8 cellular contexts compared by ENCODE assay signal in genomic region chr3:126983653-126984390, GRCh38. TPM values are rescaled to one million over a fixed set of nuclear protein-coding genes. Genes with fewer than 3 reads are reported as not detected.
A peak's percentile ranks its signal among the peaks of the same experiment; 100 is the strongest.
DNase-seq lines count a peak whose midpoint lies in the region; ATAC-seq, FAIRE-seq and TF ChIP-seq lines count a peak whose summit lies in the region.

No MANE protein-coding gene starts in this region.

- FAIRE-seq in pancreas (lab: Jason Lieb, UNC) = no peak

- H3K27ac ChIP-seq in KOPT-K1 (ENCODE audit: low read depth, low read length, poor library complexity, severe bottlenecking) (peak overlapping the region; percentile 25), pancreas (peak overlapping the region in 1 of 4 donors; percentile 8)

- H3K36me3 ChIP-seq in KOPT-K1 (ENCODE audit: insufficient read depth, low read length) = peaks cover 3% of the 10 kb centered on the region; the same call in 1 of the 2 replicates
- no peaks in the 10 kb centered on the region for H3K36me3 ChIP-seq in pancreas

- peak; percentile 73 for DNase-seq in GM10266 (ENCODE audit: extremely low spot score)
- peak; percentile 33 for DNase-seq in activated T-cell treated with anti-CD3 and anti-CD28 coated beads for 48 hours (ENCODE audit: low read depth)
- peak; percentile 55 for DNase-seq in fibroblast of villous mesenchyme (ENCODE audit: low read depth)
- DNase-seq in pancreas = peak; percentile 34 to 87 (median 55)
- DNase-seq in DMS153 treated with DMSO at 0.1 percent for 48 hours (lab: John Stamatoyannopoulos, UW; ENCODE audit: unreplicated experiment) = no peak

- peak overlapping the region; percentile 77 for H3K4me3 ChIP-seq in fibroblast of villous mesenchyme (ENCODE audit: low read depth, low read length)
- peak overlapping the region; percentile 53 to 84 (median 75) for H3K4me3 ChIP-seq in pancreas

- WGBS in pancreas, 2 donors = 1% methylated on average over 39 to 61 of the region's 61 CpGs

- ATAC-seq in pancreas (peak; percentile 24 to 52 (median 27)), GM18517 (IDR thresholded peaks at IDR 0.05; ENCODE audit: unreplicated experiment) (no peak), GM18867 (IDR thresholded peaks at IDR 0.05; ENCODE audit: unreplicated experiment) (no peak)

- no peaks in the 10 kb centered on the region for H3K9me3 ChIP-seq in KOPT-K1 (ENCODE audit: insufficient read depth, low read length, poor library complexity, severe bottlenecking)
- no peaks in the 10 kb centered on the region for H3K9me3 ChIP-seq in pancreas

- TF ChIP-seq CTCF in GM10266 (IDR thresholded peaks at IDR 0.05; ENCODE audit: control insufficient read depth, insufficient read depth, low read depth, missing control alignments) (no peak), fibroblast of villous mesenchyme (IDR thresholded peaks at IDR 0.05; ENCODE audit: insufficient read depth, low read depth, low read length) (no peak), pancreas (IDR thresholded peaks at IDR 0.05) (no peak)

- peaks cover 0 to 16% (median 11%) of the 10 kb centered on the region in 3 donors for H3K4me1 ChIP-seq in pancreas

- H3K27me3 ChIP-seq in pancreas = no peaks in the 10 kb centered on the region

- intact Hi-C loops in pancreas (cut with DNase I) = loop anchor here in 1 of 3 donors (10.0 kb wide), 1 partner anchor 229 kb away; no protein-coding TSS in a partner anchor

RNA-seq across cellular contexts. Expression of gene PLXNA1, which starts 0.9 kb away (rescaled TPM):
- total RNA-seq in fibroblast of villous mesenchyme (63.0 and 70.2 TPM in 2 replicates), pancreas (10 to 100 TPM in 2 of 6 donors, 1 to 10 TPM in 4; 7.4 to 20.0 (median 8.5) TPM)
- 10 to 100 TPM in 1 of 2 donors, 1 to 10 TPM in 1; 6.4 to 12.0 TPM for polyA plus RNA-seq in pancreas

Comparison
In these comparisons a context has a peak if more than half of its experiments do, and no peak if none do; other contexts are left out.
1. ATAC-seq: peak in pancreas (4 of 4); none in GM18517 (single experiment) and GM18867 (single experiment).